11 cellular contexts compared by ENCODE assay signal in genomic region chr16:47967374-47967773, GRCh38.
"Had no signal": no experiment of that assay in that cellular context is flagged by ENCODE, and none has a peak within 500 bp of the region (broad histone marks: within the 10 kb centered on the region; RNA-seq: fewer than 3 reads in every experiment).

No MANE protein-coding gene starts in this region.

- H3K36me3 ChIP-seq: HAP-1 had no signal

- H3K27ac ChIP-seq: GM23248 had no signal

- H2AFZ ChIP-seq: GM23248, GM23338 had no signal

- H3K9me3 ChIP-seq: HAP-1 had no signal

- H3K9ac ChIP-seq: GM23248 had no signal

- DNase-seq: GM23248, GOT3, H7, H9, HCEC 1CT, HFFc6 had no signal

- ATAC-seq: GM23338, HCT116 had no signal

- FAIRE-seq: H1, H54 had no signal

- H3K4me3 ChIP-seq: GM23248, GM23338, HAP-1 had no signal

- H3K4me2 ChIP-seq: GM23338 had no signal
